8 cellular contexts compared by ENCODE assay signal in the genomic region with DNA sequence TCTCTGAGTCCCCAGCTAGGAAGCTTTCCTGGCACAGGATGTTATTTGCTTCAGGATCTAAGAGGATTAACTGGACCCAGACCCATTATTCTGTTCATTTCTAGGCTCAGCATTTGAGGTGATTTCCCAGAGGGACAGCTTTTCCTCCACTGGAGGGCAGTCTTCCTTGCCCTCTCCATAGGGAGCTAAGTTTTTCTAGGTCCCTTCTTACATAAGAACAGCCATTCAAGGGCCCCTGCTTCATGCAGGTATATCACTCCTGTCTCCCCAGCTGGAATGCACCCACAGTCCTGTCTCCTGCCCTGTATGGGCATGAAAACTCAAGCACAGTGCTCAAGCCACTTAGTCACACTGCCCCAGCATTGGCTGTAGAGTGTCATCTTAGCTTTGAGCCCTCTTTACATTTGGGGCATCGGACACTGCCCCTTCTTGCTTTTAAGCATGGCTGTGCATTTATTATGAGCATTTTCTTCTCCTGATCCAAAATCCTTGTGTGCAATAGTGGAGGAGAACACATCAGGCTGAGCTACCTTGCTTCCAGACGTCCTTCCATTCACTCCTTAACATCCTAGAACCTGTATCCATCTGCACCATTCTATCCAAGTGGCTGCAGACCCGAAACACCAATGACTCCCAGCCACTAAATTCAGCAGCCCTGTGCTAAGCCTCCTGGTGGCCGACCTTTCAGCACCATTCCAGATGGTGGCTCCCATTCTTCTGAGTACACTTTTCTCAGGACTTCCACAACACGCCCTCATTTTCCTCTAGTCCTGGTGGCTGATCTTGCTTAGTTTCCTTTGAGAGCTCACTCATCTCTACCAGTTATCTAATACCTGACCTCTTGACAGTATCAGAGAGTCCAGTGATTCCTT.
A peak's percentile ranks its signal among the peaks of the same experiment; 100 is the strongest.
DNase-seq lines count a peak whose midpoint lies in the region; TF ChIP-seq lines count a peak whose summit lies in the region.

No MANE protein-coding gene starts in this region.

- peaks cover 2% of the 10 kb centered on the region for H3K36me3 Mint-ChIP-seq in activated T-helper 1 cell treated with anti-CD3 and anti-CD28 coated beads, Interleukin-12 subunit alpha, Interleukin-12 subunit beta, Interleukin-2, Interleukin-4 antibody, amounts not matched to agents 30 ng/mL and 10 ng/mL and 1 ng/mL, durations not matched to agents 14 hours and 24 hours and 36 hours (ENCODE audit: low read depth)

- H3K27me3 ChIP-seq in OCI-LY3 (ENCODE audit: low read depth, low read length) (peaks cover 5% of the 10 kb centered on the region; the same call in 1 of the 2 replicates), suprapubic skin (no peaks in the 10 kb centered on the region)

- intact Hi-C loops in activated T-helper 1 cell treated with anti-CD3 and anti-CD28 coated beads, Interleukin-12 subunit alpha, Interleukin-12 subunit beta, Interleukin-2, Interleukin-4 antibody, amounts not matched to agents 30 ng/mL and 10 ng/mL and 1 ng/mL, durations not matched to agents 14 hours and 24 hours and 36 hours (cut with micrococcal nuclease) = no loop called here

- H3K4me2 ChIP-seq in OCI-LY3 (ENCODE audit: low read length) = no peak overlapping the region

- H3K4me3 ChIP-seq in OCI-LY3 (ENCODE audit: low read length) = no peak overlapping the region
- H3K4me3 ChIP-seq in fibroblast of mammary gland (ENCODE audit: control insufficient read depth, low read depth, low read length) = no peak overlapping the region
- no peak overlapping the region for H3K4me3 ChIP-seq in suprapubic skin

- H3K9me3 Mint-ChIP-seq in activated T-helper 1 cell treated with anti-CD3 and anti-CD28 coated beads, Interleukin-12 subunit alpha, Interleukin-12 subunit beta, Interleukin-2, Interleukin-4 antibody, amounts not matched to agents 30 ng/mL and 10 ng/mL and 1 ng/mL, durations not matched to agents 14 hours and 24 hours and 36 hours = no peaks in the 10 kb centered on the region

- 87% methylated on average over 5 of the region's 5 CpGs for WGBS in suprapubic skin

- H3K4me3 Mint-ChIP-seq in activated T-helper 1 cell treated with anti-CD3 and anti-CD28 coated beads, Interleukin-12 subunit alpha, Interleukin-12 subunit beta, Interleukin-2, Interleukin-4 antibody, amounts not matched to agents 30 ng/mL and 10 ng/mL and 1 ng/mL, durations not matched to agents 14 hours and 24 hours and 36 hours = no peak overlapping the region

- no peak overlapping the region for H3K9ac ChIP-seq in OCI-LY3 (ENCODE audit: low read length)

- no peaks in the 10 kb centered on the region for H4K20me1 ChIP-seq in OCI-LY3 (ENCODE audit: insufficient read depth, low read length)

- H2AFZ ChIP-seq in OCI-LY3 (ENCODE audit: low read depth, low read length) = no peak overlapping the region

- no peaks in the 10 kb centered on the region for H3K79me2 ChIP-seq in OCI-LY3 (ENCODE audit: low read length)

- H3K27ac Mint-ChIP-seq in activated T-helper 1 cell treated with anti-CD3 and anti-CD28 coated beads, Interleukin-12 subunit alpha, Interleukin-12 subunit beta, Interleukin-2, Interleukin-4 antibody, amounts not matched to agents 30 ng/mL and 10 ng/mL and 1 ng/mL, durations not matched to agents 14 hours and 24 hours and 36 hours = no peak overlapping the region

- peaks cover 3% of the 10 kb centered on the region for H3K27me3 Mint-ChIP-seq in activated T-helper 1 cell treated with anti-CD3 and anti-CD28 coated beads, Interleukin-12 subunit alpha, Interleukin-12 subunit beta, Interleukin-2, Interleukin-4 antibody, amounts not matched to agents 30 ng/mL and 10 ng/mL and 1 ng/mL, durations not matched to agents 14 hours and 24 hours and 36 hours (ENCODE audit: insufficient read depth)

- H3K4me1 ChIP-seq in OCI-LY3 (ENCODE audit: low read length) = no peaks in the 10 kb centered on the region
- peaks cover 3% of the 10 kb centered on the region for H3K4me1 ChIP-seq in suprapubic skin

- no peaks in the 10 kb centered on the region for H3K9me3 ChIP-seq in OCI-LY3 (ENCODE audit: insufficient read depth, low read length)
- no peaks in the 10 kb centered on the region for H3K9me3 ChIP-seq in suprapubic skin

- TF ChIP-seq EP300 in suprapubic skin (IDR thresholded peaks at IDR 0.05) = no peak

- H3K4me1 Mint-ChIP-seq in activated T-helper 1 cell treated with anti-CD3 and anti-CD28 coated beads, Interleukin-12 subunit alpha, Interleukin-12 subunit beta, Interleukin-2, Interleukin-4 antibody, amounts not matched to agents 30 ng/mL and 10 ng/mL and 1 ng/mL, durations not matched to agents 14 hours and 24 hours and 36 hours (ENCODE audit: low read depth) = no peaks in the 10 kb centered on the region

- peak; percentile 1 for DNase-seq in NOMO-1 treated with DMSO at 0.1 percent for 48 hours (lab: John Stamatoyannopoulos, UW; ENCODE audit: unreplicated experiment)
- DNase-seq in NOMO-1 (lab: John Stamatoyannopoulos, UW; ENCODE audit: unreplicated experiment in 2 of 2) = no peak
- peak; percentile 74 for DNase-seq in fibroblast of mammary gland (ENCODE audit: low read depth)
- DNase-seq in suprapubic skin (ENCODE audit: low spot score in 2 of 2) = no peak
- DNase-seq in mucosa of gallbladder (ENCODE audit: low spot score) = no peak
- no peak for DNase-seq in activated T-helper 1 cell treated with anti-CD3 and anti-CD28 coated beads, Interleukin-12 subunit alpha, Interleukin-12 subunit beta, Interleukin-2, Interleukin-4 antibody, amounts not matched to agents 30 ng/mL and 10 ng/mL and 1 ng/mL, durations not matched to agents 14 hours and 24 hours and 36 hours (ENCODE audit: low spot score)
- DNase-seq in stimulated activated CD4-positive, alpha-beta T cell treated with anti-CD3 and anti-CD28 coated beads, Interleukin-4, amount 100 ng/mL, for 24 hours = no peak

- TF ChIP-seq CTCF in OCI-LY3 (IDR thresholded peaks at IDR 0.05; ENCODE audit: low read depth, low read length) (peak; percentile 30), fibroblast of mammary gland (conservative IDR thresholded peaks at IDR 0.05; ENCODE audit: control insufficient read depth, insufficient read depth, low read depth, low read length) (peak; percentile 84), suprapubic skin (IDR thresholded peaks at IDR 0.05) (peak in 1 of 2 donors; percentile 27)

- H3K36me3 ChIP-seq in OCI-LY3 (replicated peaks; ENCODE audit: low read depth, low read length) = no peaks in the 10 kb centered on the region
- no peaks in the 10 kb centered on the region for H3K36me3 ChIP-seq in suprapubic skin

- TF ChIP-seq POLR2A in suprapubic skin (IDR thresholded peaks at IDR 0.05) = no peak

- no peak overlapping the region for H3K27ac ChIP-seq in OCI-LY3 (ENCODE audit: low read length)
- peak overlapping the region; percentile 15 for H3K27ac ChIP-seq in suprapubic skin

Comparison
In these comparisons a context has a peak if more than half of its experiments do, and no peak if none do; other contexts are left out.
1. DNase-seq: peak in NOMO-1 treated with DMSO at 0.1 percent for 48 hours (single experiment) and fibroblast of mammary gland (single experiment); none in NOMO-1 (0 of 2), suprapubic skin (0 of 2), mucosa of gallbladder (single experiment), activated T-helper 1 cell treated with anti-CD3 and anti-CD28 coated beads, Interleukin-12 subunit alpha, Interleukin-12 subunit beta, Interleukin-2, Interleukin-4 antibody, amounts not matched to agents 30 ng/mL and 10 ng/mL and 1 ng/mL, durations not matched to agents 14 hours and 24 hours and 36 hours (single experiment) and stimulated activated CD4-positive, alpha-beta T cell treated with anti-CD3 and anti-CD28 coated beads, Interleukin-4, amount 100 ng/mL, for 24 hours (single experiment).